Comparison of ENCODE assay signal across 8 cellular contexts in genomic region chr11:18698341-18699268, GRCh38.
DNase-seq lines count a peak whose midpoint lies in the region; ATAC-seq and TF ChIP-seq lines count a peak whose summit lies in the region.

TMEM86A (plus strand) TSS chr11:18698779; CDS start chr11:18698887, 108 bp downstream.

- peak; percentile 1; the same call in 1 of the 2 replicates for TF ChIP-seq CTCF in AG09319 (IDR thresholded peaks at IDR 0.05; ENCODE audit: low read depth, low read length)
- TF ChIP-seq CTCF in coronary artery (IDR thresholded peaks at IDR 0.05), result no peak

- H3K4me3 ChIP-seq in coronary artery, result peak within 1 kb of the TSS; percentile 75

- ATAC-seq in GM19043 (IDR thresholded peaks at IDR 0.05; ENCODE audit: low read depth, unreplicated experiment) (peak; percentile 92), HG03378 (IDR thresholded peaks at IDR 0.05; ENCODE audit: unreplicated experiment) (peak; percentile 80)

- peak; percentile 20 for DNase-seq in AG09319 (ENCODE audit: extremely low read depth, low read depth)
- DNase-seq in NCI-H524 (lab: John Stamatoyannopoulos, UW), result peak; percentile 61 to 84
- peak; percentile 90 for DNase-seq in activated CD4-positive, alpha-beta T cell treated with anti-CD3 and anti-CD28 coated beads, Interleukin-2, amount 50 U/mL, for 1 hour
- DNase-seq in coronary artery (ENCODE audit: low spot score), result peak; percentile 94
- DNase-seq in left kidney (ENCODE audit: low read depth, low spot score), result peak; percentile 97
- peak; percentile 84 to 89 for DNase-seq in stimulated activated CD4-positive, alpha-beta T cell treated with anti-CD3 and anti-CD28 coated beads, Interleukin-1b, Interleukin-23, amount 100 ng/mL, for 4 hours (ENCODE audit: low read depth in 2 of 2)

- H3K27ac ChIP-seq in coronary artery, result peak within 1 kb of the TSS; percentile 77 to 78

Comparison
In these comparisons a context has a peak if more than half of its experiments do, and no peak if none do; other contexts are left out.
1. Peak in every context shown above with its lines: DNase-seq, ATAC-seq, H3K4me3 ChIP-seq and H3K27ac ChIP-seq.
2. DNase-seq: peak in every context shown above with its lines; median percentile 97 in left kidney; 94 in coronary artery; 90 in activated CD4-positive, alpha-beta T cell treated with anti-CD3 and anti-CD28 coated beads, Interleukin-2, amount 50 U/mL, for 1 hour; 86 in stimulated activated CD4-positive, alpha-beta T cell treated with anti-CD3 and anti-CD28 coated beads, Interleukin-1b, Interleukin-23, amount 100 ng/mL, for 4 hours; 72 in NCI-H524; 20 in AG09319.